ENCODE assay signal across 8 cellular contexts in the genomic region with DNA sequence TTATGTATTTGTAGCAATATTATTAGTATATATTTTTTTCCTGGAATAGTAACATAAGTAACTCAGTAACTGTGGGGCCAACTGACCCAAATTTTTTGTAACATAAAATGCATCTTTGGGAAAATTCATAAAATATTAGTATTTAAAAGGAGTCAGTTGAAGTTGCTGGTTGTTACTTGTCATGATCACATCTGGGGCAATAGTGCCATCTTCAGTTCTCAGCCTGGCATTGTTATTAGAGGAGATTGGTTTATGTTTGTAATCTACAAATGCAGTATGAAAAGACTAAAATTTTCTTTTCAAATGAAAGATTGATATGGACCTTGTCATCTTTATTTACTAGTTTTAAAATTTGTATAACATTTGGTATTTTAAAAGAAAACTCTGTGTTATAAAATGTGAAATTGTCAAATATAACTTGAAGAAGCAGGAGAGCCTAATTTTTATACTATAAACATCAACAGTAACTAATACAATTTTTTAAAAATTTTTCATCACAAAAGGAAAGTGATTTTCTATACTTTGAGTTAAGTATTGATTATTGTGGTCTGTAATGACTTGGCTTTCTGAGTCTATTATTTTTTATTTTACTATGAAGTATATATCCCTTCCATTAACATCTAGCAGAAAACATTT. TPM values are rescaled to one million over a fixed set of nuclear protein-coding genes. Genes with fewer than 3 reads are reported as not detected.
DNase-seq lines count a peak whose midpoint lies in the region; ATAC-seq and TF ChIP-seq lines count a peak whose summit lies in the region.

No MANE protein-coding gene starts in this region.

- no peaks in the 10 kb centered on the region for H3K36me3 ChIP-seq in DOHH2 (ENCODE audit: control insufficient read depth, low read length)
- no peaks in the 10 kb centered on the region for H3K36me3 ChIP-seq in H7 (replicated peaks; ENCODE audit: control insufficient read depth, insufficient read depth, low read length)

- intact Hi-C loops in CD4-positive, alpha-beta T cell (cut with DNase I, micrococcal nuclease), result loop anchor here in 1 of 2 experiments (1.0 kb wide), 1 partner anchor 914 kb away; no protein-coding TSS in a partner anchor

- CTCF ChIA-PET in CD4-positive, alpha-beta T cell (lab: Charles Lee), result no interaction called here

- H3K9me3 ChIP-seq in DOHH2 (ENCODE audit: control insufficient read depth, insufficient read depth, low read length), result no peaks in the 10 kb centered on the region
- no peaks in the 10 kb centered on the region for H3K9me3 ChIP-seq in CD4-positive, alpha-beta T cell (ENCODE audit: control insufficient read depth, low read length)

- no peaks in the 10 kb centered on the region for H3K9me3 Mint-ChIP-seq in CD4-positive, alpha-beta T cell

- POLR2A ChIA-PET in CD4-positive, alpha-beta T cell (lab: Charles Lee), result no interaction called here

- H3K4me2 ChIP-seq in DOHH2 (ENCODE audit: low read length), result no peak overlapping the region

- no peaks in the 10 kb centered on the region for H3K79me2 ChIP-seq in DOHH2 (ENCODE audit: control insufficient read depth, low read length)

- H3K4me1 ChIP-seq in DOHH2 (ENCODE audit: control insufficient read depth, low read length), result peaks cover 9% of the 10 kb centered on the region

- ATAC-seq in HG02840 (IDR thresholded peaks at IDR 0.05; ENCODE audit: low FRiP score, unreplicated experiment) (no peak), HG02588 (IDR thresholded peaks at IDR 0.05; ENCODE audit: unreplicated experiment) (no peak)
- no peak for ATAC-seq in CD4-positive, alpha-beta T cell (ENCODE audit: poor library complexity)

- no peaks in the 10 kb centered on the region for H3K36me3 Mint-ChIP-seq in CD4-positive, alpha-beta T cell (ENCODE audit: low read depth)

- H3K27me3 Mint-ChIP-seq in CD4-positive, alpha-beta T cell, result no peaks in the 10 kb centered on the region

- H3K9me2 ChIP-seq in DOHH2 (replicated peaks; ENCODE audit: control insufficient read depth, low read length), result no peaks in the 10 kb centered on the region

- TF ChIP-seq CTCF in DOHH2 (IDR thresholded peaks at IDR 0.05; ENCODE audit: low read depth, low read length, poor library complexity, severe bottlenecking), result peak; percentile 56
- TF ChIP-seq CTCF in CD4-positive, alpha-beta T cell (IDR thresholded peaks at IDR 0.05), result no peak

- no peak overlapping the region for H3K4me3 Mint-ChIP-seq in CD4-positive, alpha-beta T cell

- no peaks in the 10 kb centered on the region for H3K27me3 ChIP-seq in DOHH2 (ENCODE audit: control insufficient read depth, low read length)
- H3K27me3 ChIP-seq in H7 (ENCODE audit: control insufficient read depth, insufficient read depth, low read length), result no peaks in the 10 kb centered on the region
- H3K27me3 ChIP-seq in CD4-positive, alpha-beta T cell (ENCODE audit: control insufficient read depth, insufficient read depth, low read length), result no peaks in the 10 kb centered on the region

- H4K20me1 ChIP-seq in DOHH2 (ENCODE audit: control insufficient read depth, insufficient read depth, low read depth, low read length), result no peaks in the 10 kb centered on the region

- H3K4me3 ChIP-seq in DOHH2 (ENCODE audit: low read length), result no peak overlapping the region
- no peak overlapping the region for H3K4me3 ChIP-seq in H7 (ENCODE audit: insufficient read depth, low read depth, low read length)

- H3F3A ChIP-seq in DOHH2 (ENCODE audit: control insufficient read depth, insufficient read depth), result no peaks in the 10 kb centered on the region

- no peak overlapping the region for H3K27ac Mint-ChIP-seq in CD4-positive, alpha-beta T cell

- DNase-seq in H7 (peak; percentile 10), NCI-H146 treated with DMSO at 0.1 percent for 48 hours (lab: John Stamatoyannopoulos, UW; ENCODE audit: unreplicated experiment) (peak; percentile 41), amniotic epithelial cell (ENCODE audit: low read depth) (peak; percentile 63), left kidney (ENCODE audit: low read depth, low spot score) (peak; percentile 62)
- DNase-seq in CD4-positive, alpha-beta T cell, result no peak

- no peaks in the 10 kb centered on the region for H3K4me1 Mint-ChIP-seq in CD4-positive, alpha-beta T cell (ENCODE audit: low read depth)

- H3K27ac ChIP-seq in DOHH2 (ENCODE audit: low read depth, low read length), result no peak overlapping the region
- no peak overlapping the region for H3K27ac ChIP-seq in CD4-positive, alpha-beta T cell (ENCODE audit: low read depth, low read length)

RNA-seq across cellular contexts. Expression of a gene that starts 38.8 kb away (rescaled TPM):
- total RNA-seq in H7 (2014; rRNA removed; shearing (Covaris generic)), result 19.6 and 19.8 TPM in 2 replicates
- total RNA-seq in CD4-positive, alpha-beta T cell, result 10 to 100 TPM; 13.7 to 14.7 TPM

Comparison
In these comparisons a context has a peak if more than half of its experiments do, and no peak if none do; other contexts are left out.
1. DNase-seq: peak in H7 (single experiment), NCI-H146 treated with DMSO at 0.1 percent for 48 hours (single experiment), amniotic epithelial cell (single experiment) and left kidney (single experiment); none in CD4-positive, alpha-beta T cell (0 of 10).